12 cellular contexts compared by ENCODE assay signal in genomic region chr12:49909826-49910225, GRCh38. TPM values are rescaled to one million over a fixed set of nuclear protein-coding genes. Genes with fewer than 3 reads are reported as not detected.
DNase-seq lines count a peak whose midpoint lies in the region; ATAC-seq lines count a peak whose summit lies in the region.
"Had no signal": no experiment of that assay in that cellular context is flagged by ENCODE, and none has a peak within 500 bp of the region (broad histone marks: within the 10 kb centered on the region; RNA-seq: fewer than 3 reads in every experiment).

No MANE protein-coding gene starts in this region.

- peak; percentile 13 for DNase-seq in activated CD4-positive, alpha-beta memory T cell treated with anti-CD3 and anti-CD28 coated beads for 36 hours
- DNase-seq in activated CD4-positive, alpha-beta memory T cell treated with anti-CD3 and anti-CD28 coated beads, Interleukin-2, amount 10 ng/mL, durations not matched to agents 7 days and 5 days, result no peak
- DNase-seq in SK-N-DZ (ENCODE audit: low spot score), result peak; percentile 62
- peak; percentile 75 for DNase-seq in iPS-NIHi7 (ENCODE audit: extremely low spot score)
- peak; percentile 40 for DNase-seq in stimulated activated CD8-positive, alpha-beta memory T cell treated with anti-CD3 and anti-CD28 coated beads, Interleukin-4, amount 100 ng/mL, for 48 hours
- DNase-seq in central memory CD4-positive, alpha-beta T cell, result no peak
- DNase-seq in CD8-positive, alpha-beta memory T cell, result no peak
- DNase-seq: activated B cell treated with CpG ODN at 0.5 μM for 24 hours, GOT3 had no signal

- no peak overlapping the region for H3K4me3 ChIP-seq in CD8-positive, alpha-beta memory T cell (ENCODE audit: low read length)

- ATAC-seq in GM19397 (IDR thresholded peaks at IDR 0.05; ENCODE audit: unreplicated experiment), result no peak

- CTCF ChIA-PET in activated CD4-positive, alpha-beta memory T cell treated with anti-CD3 and anti-CD28 coated beads for 36 hours (lab: Charles Lee), result interaction anchor here (0.7 kb wide), 1 partner anchor 33 kb away, joined by 3 read pairs; no protein-coding TSS in a partner anchor
- CTCF ChIA-PET in activated CD4-positive, alpha-beta memory T cell treated with anti-CD3 and anti-CD28 coated beads, Interleukin-2, amount 10 ng/mL, durations not matched to agents 7 days and 5 days (lab: Charles Lee), result interaction anchor here (0.8 kb wide), 1 partner anchor 36 kb away, joined by 3 read pairs; no protein-coding TSS in a partner anchor
- CTCF ChIA-PET in CD8-positive, alpha-beta memory T cell (lab: Charles Lee), result interaction anchor here (0.6 to 1.2 kb wide), 2 partner anchors 57 to 73 kb away, joined by 3 to 4 read pairs; no protein-coding TSS in a partner anchor

- H3K9me3 ChIP-seq in CD8-positive, alpha-beta memory T cell (ENCODE audit: low read length), result no peaks in the 10 kb centered on the region

- peaks cover 6% of the 10 kb centered on the region for H3K4me1 Mint-ChIP-seq in activated CD4-positive, alpha-beta memory T cell treated with anti-CD3 and anti-CD28 coated beads for 36 hours (ENCODE audit: low read depth)
- H3K4me1 Mint-ChIP-seq in activated CD4-positive, alpha-beta memory T cell treated with anti-CD3 and anti-CD28 coated beads, Interleukin-2, amount 10 ng/mL, durations not matched to agents 7 days and 5 days, result peaks cover 4% of the 10 kb centered on the region
- no peaks in the 10 kb centered on the region for H3K4me1 Mint-ChIP-seq in CD8-positive, alpha-beta memory T cell
- H3K4me1 Mint-ChIP-seq: activated B cell treated with CpG ODN at 0.5 μM for 24 hours had no signal

- no peaks in the 10 kb centered on the region for H3K27me3 Mint-ChIP-seq in activated CD4-positive, alpha-beta memory T cell treated with anti-CD3 and anti-CD28 coated beads for 36 hours
- H3K27me3 Mint-ChIP-seq in activated CD4-positive, alpha-beta memory T cell treated with anti-CD3 and anti-CD28 coated beads, Interleukin-2, amount 10 ng/mL, durations not matched to agents 7 days and 5 days, result peaks cover 11% of the 10 kb centered on the region
- H3K27me3 Mint-ChIP-seq in CD8-positive, alpha-beta memory T cell, result peaks cover 5 to 33% of the 10 kb centered on the region in 2 donors

- no peak overlapping the region for H3K27ac ChIP-seq in CD8-positive, alpha-beta memory T cell (ENCODE audit: low read depth, low read length)

- H3K27me3 ChIP-seq in CD8-positive, alpha-beta memory T cell (ENCODE audit: insufficient read depth, low read length, poor library complexity, severe bottlenecking), result no peaks in the 10 kb centered on the region

- no peaks in the 10 kb centered on the region for H3K36me3 Mint-ChIP-seq in activated CD4-positive, alpha-beta memory T cell treated with anti-CD3 and anti-CD28 coated beads for 36 hours
- no peaks in the 10 kb centered on the region for H3K36me3 Mint-ChIP-seq in activated CD4-positive, alpha-beta memory T cell treated with anti-CD3 and anti-CD28 coated beads, Interleukin-2, amount 10 ng/mL, durations not matched to agents 7 days and 5 days (ENCODE audit: low read depth)
- peaks cover 0 to 5% (median 0%) of the 10 kb centered on the region in 3 donors for H3K36me3 Mint-ChIP-seq in CD8-positive, alpha-beta memory T cell

- intact Hi-C loops in activated CD4-positive, alpha-beta memory T cell treated with anti-CD3 and anti-CD28 coated beads for 36 hours (cut with micrococcal nuclease), result no loop called here

- H3K36me3 ChIP-seq in CD8-positive, alpha-beta memory T cell (ENCODE audit: insufficient read depth, low read length), result no peaks in the 10 kb centered on the region

- H3K4me1 ChIP-seq in CD8-positive, alpha-beta memory T cell (ENCODE audit: insufficient read depth, low read length), result no peaks in the 10 kb centered on the region

- H3K4me3 Mint-ChIP-seq in activated CD4-positive, alpha-beta memory T cell treated with anti-CD3 and anti-CD28 coated beads for 36 hours, result no peak overlapping the region
- no peak overlapping the region for H3K4me3 Mint-ChIP-seq in activated CD4-positive, alpha-beta memory T cell treated with anti-CD3 and anti-CD28 coated beads, Interleukin-2, amount 10 ng/mL, durations not matched to agents 7 days and 5 days
- no peak overlapping the region for H3K4me3 Mint-ChIP-seq in CD8-positive, alpha-beta memory T cell
- H3K4me3 Mint-ChIP-seq: activated B cell treated with CpG ODN at 0.5 μM for 24 hours had no signal

- H3K27ac Mint-ChIP-seq in activated CD4-positive, alpha-beta memory T cell treated with anti-CD3 and anti-CD28 coated beads for 36 hours, result no peak overlapping the region
- no peak overlapping the region for H3K27ac Mint-ChIP-seq in activated CD4-positive, alpha-beta memory T cell treated with anti-CD3 and anti-CD28 coated beads, Interleukin-2, amount 10 ng/mL, durations not matched to agents 7 days and 5 days
- no peak overlapping the region for H3K27ac Mint-ChIP-seq in CD8-positive, alpha-beta memory T cell
- H3K27ac Mint-ChIP-seq: activated B cell treated with CpG ODN at 0.5 μM for 24 hours had no signal

- no peaks in the 10 kb centered on the region for H3K9me3 Mint-ChIP-seq in activated CD4-positive, alpha-beta memory T cell treated with anti-CD3 and anti-CD28 coated beads for 36 hours
- no peaks in the 10 kb centered on the region for H3K9me3 Mint-ChIP-seq in activated CD4-positive, alpha-beta memory T cell treated with anti-CD3 and anti-CD28 coated beads, Interleukin-2, amount 10 ng/mL, durations not matched to agents 7 days and 5 days
- no peaks in the 10 kb centered on the region for H3K9me3 Mint-ChIP-seq in CD8-positive, alpha-beta memory T cell
- H3K9me3 Mint-ChIP-seq: activated B cell treated with CpG ODN at 0.5 μM for 24 hours had no signal

- POLR2A ChIA-PET in activated CD4-positive, alpha-beta memory T cell treated with anti-CD3 and anti-CD28 coated beads for 36 hours (lab: Charles Lee), result no interaction called here
- POLR2A ChIA-PET in activated CD4-positive, alpha-beta memory T cell treated with anti-CD3 and anti-CD28 coated beads, Interleukin-2, amount 10 ng/mL, durations not matched to agents 7 days and 5 days (lab: Charles Lee), result no interaction called here
- POLR2A ChIA-PET in CD8-positive, alpha-beta memory T cell (lab: Charles Lee), result no interaction called here

RNA-seq across cellular contexts. Expression of gene FAIM2, which starts 6.1 kb away (rescaled TPM):
- 1 to 10 TPM; 1.7 to 2.1 TPM for total RNA-seq in activated CD4-positive, alpha-beta memory T cell treated with anti-CD3 and anti-CD28 coated beads for 36 hours
- under 1 TPM; 0.78 to 0.95 TPM for total RNA-seq in activated CD4-positive, alpha-beta memory T cell treated with anti-CD3 and anti-CD28 coated beads, Interleukin-2, amount 10 ng/mL, durations not matched to agents 7 days and 5 days
- polyA plus RNA-seq in SK-N-DZ (2014; cell fraction: cytosol; rRNA removed), result 39.4 and 53.6 TPM in 2 replicates
- polyA plus RNA-seq in SK-N-DZ (2014; cell fraction: nucleus; rRNA removed), result 19.5 and 37.3 TPM in 2 replicates
- total RNA-seq in CD8-positive, alpha-beta memory T cell, result under 1 TPM; 0.39 to 0.44 TPM
- 0.72 TPM for polyA plus RNA-seq in CD8-positive, alpha-beta memory T cell
- total RNA-seq: activated B cell treated with CpG ODN at 0.5 μM for 24 hours had no signal

RNA-seq across cellular contexts. Expression of gene AQP2, which starts 40.7 kb away (rescaled TPM):
- not detected for total RNA-seq in activated CD4-positive, alpha-beta memory T cell treated with anti-CD3 and anti-CD28 coated beads for 36 hours
- total RNA-seq in activated CD4-positive, alpha-beta memory T cell treated with anti-CD3 and anti-CD28 coated beads, Interleukin-2, amount 10 ng/mL, durations not matched to agents 7 days and 5 days, result not detected
- 0.14 TPM in 1 of 2 replicates, not detected in the other for polyA plus RNA-seq in SK-N-DZ (2014; cell fraction: cytosol; rRNA removed)
- not detected in 2 replicates for polyA plus RNA-seq in SK-N-DZ (2014; cell fraction: nucleus; rRNA removed)
- total RNA-seq in CD8-positive, alpha-beta memory T cell, result not detected
- polyA plus RNA-seq in CD8-positive, alpha-beta memory T cell, result not detected
- total RNA-seq: activated B cell treated with CpG ODN at 0.5 μM for 24 hours, osteocyte had no signal
- polyA plus RNA-seq: AG04450 had no signal

RNA-seq across cellular contexts. Expression of gene AQP5, which starts 51.8 kb away (rescaled TPM):
- total RNA-seq in activated CD4-positive, alpha-beta memory T cell treated with anti-CD3 and anti-CD28 coated beads for 36 hours, result not detected
- not detected for total RNA-seq in activated CD4-positive, alpha-beta memory T cell treated with anti-CD3 and anti-CD28 coated beads, Interleukin-2, amount 10 ng/mL, durations not matched to agents 7 days and 5 days
- polyA plus RNA-seq in SK-N-DZ (2014; cell fraction: cytosol; rRNA removed), result 1.3 and 1.8 TPM in 2 replicates
- polyA plus RNA-seq in SK-N-DZ (2014; cell fraction: nucleus; rRNA removed), result 0.33 and 0.90 TPM in 2 replicates
- total RNA-seq in CD8-positive, alpha-beta memory T cell, result not detected
- not detected for polyA plus RNA-seq in CD8-positive, alpha-beta memory T cell
- total RNA-seq: activated B cell treated with CpG ODN at 0.5 μM for 24 hours had no signal
- polyA plus RNA-seq: AG04450 had no signal

Comparison
In these comparisons a context has a peak if more than half of its experiments do, and no peak if none do; other contexts are left out.
1. DNase-seq: peak in activated CD4-positive, alpha-beta memory T cell treated with anti-CD3 and anti-CD28 coated beads for 36 hours (single experiment), SK-N-DZ (single experiment), iPS-NIHi7 (single experiment) and stimulated activated CD8-positive, alpha-beta memory T cell treated with anti-CD3 and anti-CD28 coated beads, Interleukin-4, amount 100 ng/mL, for 48 hours (single experiment); none in activated CD4-positive, alpha-beta memory T cell treated with anti-CD3 and anti-CD28 coated beads, Interleukin-2, amount 10 ng/mL, durations not matched to agents 7 days and 5 days (single experiment), central memory CD4-positive, alpha-beta T cell (single experiment) and CD8-positive, alpha-beta memory T cell (0 of 5).